9 cellular contexts compared by ENCODE assay signal in genomic region chr1:11784993-11785769, GRCh38. TPM values are rescaled to one million over a fixed set of nuclear protein-coding genes. Genes with fewer than 3 reads are reported as not detected.
DNase-seq lines count a peak whose midpoint lies in the region; ATAC-seq and TF ChIP-seq lines count a peak whose summit lies in the region.
"Had no signal": no experiment of that assay in that cellular context is flagged by ENCODE, and none has a peak within 500 bp of the region (broad histone marks: within the 10 kb centered on the region; RNA-seq: fewer than 3 reads in every experiment).

No MANE protein-coding gene starts in this region.

- TF ChIP-seq EP300 in sigmoid colon (IDR thresholded peaks at IDR 0.05): no peak

- WGBS in sigmoid colon, 2 donors: 5 to 11% methylated on average over 30 of the region's 30 CpGs

- peak; percentile 29 for ATAC-seq in CD4-positive, alpha-beta T cell (ENCODE audit: poor library complexity)

- no peak overlapping the region for H3K27ac ChIP-seq in CD4-positive, alpha-beta T cell (ENCODE audit: low read depth, low read length)
- H3K27ac ChIP-seq in sigmoid colon: peak overlapping the region in 3 of 4 donors; percentile 15 to 54 (median 45)
- H3K27ac ChIP-seq: SK-N-MC had no signal

- peak overlapping the region; percentile 60 for H3K9ac ChIP-seq in iPS-15b (ENCODE audit: low read depth, low read length)

- no peaks in the 10 kb centered on the region for H3K4me1 Mint-ChIP-seq in CD4-positive, alpha-beta T cell (ENCODE audit: low read depth)

- H3K4me3 ChIP-seq in astrocyte of the spinal cord (ENCODE audit: low read depth, low read length) (peak overlapping the region; percentile 13), iPS-15b (ENCODE audit: low read depth, low read length) (peak overlapping the region; percentile 30), sigmoid colon (peak overlapping the region; percentile 1 to 40 (median 24))
- H3K4me3 ChIP-seq: SK-N-MC had no signal

- no peaks in the 10 kb centered on the region for H3K9me3 ChIP-seq in CD4-positive, alpha-beta T cell (ENCODE audit: control insufficient read depth, low read length)
- H3K9me3 ChIP-seq in iPS-15b (ENCODE audit: control insufficient read depth, insufficient read depth, low read length) (no peaks in the 10 kb centered on the region), sigmoid colon (no peaks in the 10 kb centered on the region)

- no peaks in the 10 kb centered on the region for H3K27me3 ChIP-seq in CD4-positive, alpha-beta T cell (ENCODE audit: control insufficient read depth, insufficient read depth, low read length)
- H3K27me3 ChIP-seq in iPS-15b (ENCODE audit: control insufficient read depth, insufficient read depth, low read length) (no peaks in the 10 kb centered on the region), sigmoid colon (no peaks in the 10 kb centered on the region)

- CTCF ChIA-PET in CD4-positive, alpha-beta T cell (lab: Charles Lee): no interaction called here

- intact Hi-C loops in CD4-positive, alpha-beta T cell (cut with DNase I, micrococcal nuclease): no loop called here
- intact Hi-C loops in sigmoid colon (cut with DNase I): loop anchor here (5.0 kb wide), 2 partner anchors 48 to 133 kb away; partner anchors contain the start of genes AGTRAP, FBXO2 and FBXO44

- no peaks in the 10 kb centered on the region for H3K9me3 Mint-ChIP-seq in CD4-positive, alpha-beta T cell

- DNase-seq in CD4-positive, alpha-beta T cell: peak in 5 of 10 experiments; percentile 23 to 55 (median 26)
- peak; percentile 47 for DNase-seq in HCEC 1CT
- DNase-seq in RPMI8226: peak; percentile 69
- DNase-seq in astrocyte of the spinal cord (ENCODE audit: low read depth, low spot score): peak; percentile 50
- peak; percentile 87 for DNase-seq in sigmoid colon
- no peak for DNase-seq in NCI-H2081 (lab: John Stamatoyannopoulos, UW)
- DNase-seq in Kasumi-1 (lab: John Stamatoyannopoulos, UW): no peak

- H3K27ac Mint-ChIP-seq in CD4-positive, alpha-beta T cell: no peak overlapping the region

- H3K4me1 ChIP-seq in iPS-15b (ENCODE audit: control insufficient read depth, insufficient read depth, low read length) (peaks cover 20% of the 10 kb centered on the region), sigmoid colon (peaks cover 0 to 57% (median 48%) of the 10 kb centered on the region in 4 donors)

- in situ Hi-C loops in astrocyte of the spinal cord (cut with HindIII; ENCODE audit: low sequenced_read_pairs): no loop called here

- H3K27me3 Mint-ChIP-seq in CD4-positive, alpha-beta T cell: no peaks in the 10 kb centered on the region

- no peaks in the 10 kb centered on the region for H3K36me3 Mint-ChIP-seq in CD4-positive, alpha-beta T cell (ENCODE audit: low read depth)

- TF ChIP-seq POLR2A in sigmoid colon (IDR thresholded peaks at IDR 0.05): no peak

- H3K4me3 Mint-ChIP-seq in CD4-positive, alpha-beta T cell: no peak overlapping the region

- peak; percentile 81 for TF ChIP-seq CTCF in CD4-positive, alpha-beta T cell (IDR thresholded peaks at IDR 0.05)
- TF ChIP-seq CTCF in astrocyte of the spinal cord (IDR thresholded peaks at IDR 0.05; ENCODE audit: low read depth, low read length) (peak; percentile 93), sigmoid colon (IDR thresholded peaks at IDR 0.05) (peak; percentile 67 to 87 (median 76))

- POLR2A ChIA-PET in CD4-positive, alpha-beta T cell (lab: Charles Lee): interaction anchor here (1.6 kb wide), 1 partner anchor 123 kb away, joined by 3 read pairs; no protein-coding TSS in a partner anchor

- H3K36me3 ChIP-seq in iPS-15b (ENCODE audit: control insufficient read depth, insufficient read depth, low read length) (peaks cover 6% of the 10 kb centered on the region), sigmoid colon (peaks cover 0 to 10% (median 2%) of the 10 kb centered on the region in 4 donors)

RNA-seq across cellular contexts. Expression of gene MTHFR, which starts 20.6 kb away (rescaled TPM):
- 10 to 100 TPM; 30.8 to 31.3 TPM for total RNA-seq in CD4-positive, alpha-beta T cell
- 10 to 100 TPM; 16.8 to 38.3 (median 27.9) TPM for total RNA-seq in sigmoid colon
- polyA plus RNA-seq in sigmoid colon: 10 to 100 TPM in 2 of 3 donors, 1 to 10 TPM in 1; 6.6 to 34.6 (median 13.6) TPM

RNA-seq across cellular contexts. Expression of gene CLCN6, which starts 20.8 kb away (rescaled TPM):
- 10 to 100 TPM; 10.9 to 11.2 TPM for total RNA-seq in CD4-positive, alpha-beta T cell
- 10 to 100 TPM; 12.1 to 19.7 (median 16.1) TPM for total RNA-seq in sigmoid colon
- polyA plus RNA-seq in sigmoid colon: 10 to 100 TPM in 1 of 3 donors, 1 to 10 TPM in 2; 3.0 to 17.6 (median 3.7) TPM

RNA-seq across cellular contexts. Expression of gene C1orf167, which starts 23.2 kb away (rescaled TPM):
- not detected for total RNA-seq in CD4-positive, alpha-beta T cell
- total RNA-seq in sigmoid colon: 1 to 10 TPM in 2 of 4 donors, under 1 TPM in 1, not detected in 1; 0.66 to 1.8 (median 1.1) TPM
- polyA plus RNA-seq in sigmoid colon: 1 to 10 TPM; 1.6 to 2.4 (median 2.2) TPM

RNA-seq across cellular contexts. Expression of gene AGTRAP, which starts 49.2 kb away (rescaled TPM):
- 10 to 100 TPM; 21.3 to 21.8 TPM for total RNA-seq in CD4-positive, alpha-beta T cell
- 10 to 100 TPM; 22.8 to 58.3 (median 33.6) TPM for total RNA-seq in sigmoid colon
- 10 to 100 TPM in 2 of 3 donors, 1 to 10 TPM in 1; 6.7 to 57.3 (median 12.0) TPM for polyA plus RNA-seq in sigmoid colon

Comparison
In these comparisons a context has a peak if more than half of its experiments do, and no peak if none do; other contexts are left out.
1. DNase-seq: peak in HCEC 1CT (single experiment), RPMI8226 (single experiment), astrocyte of the spinal cord (single experiment) and sigmoid colon (single experiment); none in NCI-H2081 (0 of 2) and Kasumi-1 (0 of 2).
2. Peak in every context shown above with its lines, with median percentiles within 50 percentile points of each other: CTCF ChIP-seq and H3K4me3 ChIP-seq.